ENCODE assay signal across 9 cellular contexts in the genomic region with DNA sequence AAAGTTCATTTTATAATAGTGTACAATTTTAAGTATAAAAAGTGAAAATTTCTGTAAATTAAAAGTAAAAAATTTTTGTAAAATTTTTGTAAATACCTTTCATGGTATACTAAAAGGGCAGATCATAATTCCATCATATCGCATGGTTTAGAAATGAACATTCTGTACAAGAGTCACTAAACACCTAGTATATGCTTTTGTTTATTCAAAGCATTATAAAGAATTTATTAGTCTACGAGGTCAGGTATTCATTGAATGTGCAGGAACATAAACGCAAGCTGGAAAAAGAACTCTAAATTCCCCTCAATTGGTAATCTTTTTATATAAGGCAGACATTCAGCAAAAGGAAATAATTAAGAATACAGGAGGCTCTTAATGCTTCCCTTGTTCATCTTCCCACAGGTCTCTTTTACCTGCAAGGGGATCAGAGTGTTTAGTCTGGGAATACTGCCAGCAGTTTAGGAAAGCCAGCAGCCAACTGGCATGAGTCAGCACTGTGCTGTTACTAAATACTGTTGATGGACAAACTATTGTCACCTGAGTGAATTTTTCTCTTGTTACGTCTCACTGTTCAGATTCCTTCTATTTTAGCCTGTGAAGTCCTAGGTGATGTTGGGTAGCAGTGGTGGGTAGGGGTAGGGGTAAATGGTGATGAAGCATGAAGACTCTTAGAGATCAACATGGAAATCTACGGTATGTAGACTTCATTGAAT.
DNase-seq lines count a peak whose midpoint lies in the region; ATAC-seq and TF ChIP-seq lines count a peak whose summit lies in the region.
"Had no signal": no experiment of that assay in that cellular context is flagged by ENCODE, and none has a peak within 500 bp of the region (broad histone marks: within the 10 kb centered on the region; RNA-seq: fewer than 3 reads in every experiment).

No MANE protein-coding gene starts in this region.

- no peak overlapping the region for H3K4me2 ChIP-seq in fibroblast of lung (ENCODE audit: extremely low read depth, insufficient read depth, low read length)

- H3K4me3 Mint-ChIP-seq in activated CD8-positive, alpha-beta T cell treated with anti-CD3 and anti-CD28 coated beads, Interleukin-2, amount 10 ng/mL, durations not matched to agents 7 days and 5 days: no peak overlapping the region

- CTCF ChIA-PET in activated CD8-positive, alpha-beta T cell treated with anti-CD3 and anti-CD28 coated beads, Interleukin-2, amount 10 ng/mL, durations not matched to agents 7 days and 5 days (lab: Charles Lee): no interaction called here

- no peak overlapping the region for H2AFZ ChIP-seq in fibroblast of lung (ENCODE audit: low read length)

- TF ChIP-seq CTCF in fibroblast of lung (conservative IDR thresholded peaks at IDR 0.05 in 1 of 2, IDR thresholded peaks at IDR 0.05 in 1 of 2; ENCODE audit: low read depth in 1 of 2, low read length in 2 of 2): no peak
- TF ChIP-seq CTCF in testis (IDR thresholded peaks at IDR 0.05): no peak

- H3K4me1 ChIP-seq in fibroblast of lung (ENCODE audit: control insufficient read depth, extremely low read depth, insufficient read depth, low read length) (no peaks in the 10 kb centered on the region), HAP-1 (peaks cover 6% of the 10 kb centered on the region), testis (no peaks in the 10 kb centered on the region)

- H3K36me3 ChIP-seq in fibroblast of lung (ENCODE audit: control insufficient read depth, insufficient read depth, low read length) (peaks cover 7% of the 10 kb centered on the region), HAP-1 (replicated peaks) (peaks cover 26% of the 10 kb centered on the region), testis (ENCODE audit: low read depth, missing control alignments) (no peaks in the 10 kb centered on the region)

- no peak overlapping the region for H3K9ac ChIP-seq in fibroblast of lung (ENCODE audit: insufficient read depth, low read length)

- H3K36me3 Mint-ChIP-seq in activated CD8-positive, alpha-beta T cell treated with anti-CD3 and anti-CD28 coated beads, Interleukin-2, amount 10 ng/mL, durations not matched to agents 7 days and 5 days (ENCODE audit: low read depth): peaks cover 80% of the 10 kb centered on the region

- H3K27ac ChIP-seq in fibroblast of lung (ENCODE audit: insufficient read depth, low read length) (no peak overlapping the region), testis (no peak overlapping the region)

- no peak for TF ChIP-seq POLR2A in testis (IDR thresholded peaks at IDR 0.05)

- H3K9me3 Mint-ChIP-seq in activated CD8-positive, alpha-beta T cell treated with anti-CD3 and anti-CD28 coated beads, Interleukin-2, amount 10 ng/mL, durations not matched to agents 7 days and 5 days (ENCODE audit: insufficient read depth): peaks cover 9% of the 10 kb centered on the region

- H3K27me3 ChIP-seq in fibroblast of lung (ENCODE audit: control insufficient read depth, insufficient read depth, low read length) (no peaks in the 10 kb centered on the region), HAP-1 (ENCODE audit: low read depth) (no peaks in the 10 kb centered on the region), testis (no peaks in the 10 kb centered on the region)
- H3K27me3 ChIP-seq: MG63 had no signal

- H3K4me3 ChIP-seq in fibroblast of lung (replicated peaks in 1 of 4; ENCODE audit: control extremely low read depth in 1 of 4, insufficient read depth in 1 of 4, low read depth in 3 of 4, low read length in 4 of 4) (no peak overlapping the region), HAP-1 (no peak overlapping the region), testis (no peak overlapping the region)
- H3K4me3 ChIP-seq: MG63 had no signal

- H3K9me3 ChIP-seq in fibroblast of lung (ENCODE audit: control insufficient read depth, insufficient read depth, low read depth, low read length): no peaks in the 10 kb centered on the region
- H3K9me3 ChIP-seq in HAP-1: no peaks in the 10 kb centered on the region
- H3K9me3 ChIP-seq in testis: no peaks in the 10 kb centered on the region
- H3K9me3 ChIP-seq: MG63 had no signal

- 85 to 87% methylated on average over 5 of the region's 5 CpGs for WGBS in testis, 2 donors

- in situ Hi-C loops in HAP-1 (cut with MboI; ENCODE audit: low sequenced_read_pairs): no loop called here

- DNase-seq in GM04504 (ENCODE audit: low read depth): peak; percentile 6
- peak; percentile 3 for DNase-seq in NCI-H510A (lab: John Stamatoyannopoulos, UW)
- DNase-seq in fibroblast of lung (ENCODE audit: low read depth in 2 of 2): peak; percentile 17 to 64
- DNase-seq in pons (ENCODE audit: low spot score): peak; percentile 50
- no peak for DNase-seq in activated effector memory CD4-positive, alpha-beta T cell treated with Interleukin-2 at 50 U/mL for 16 hours
- no peak for DNase-seq in activated CD8-positive, alpha-beta T cell treated with anti-CD3 and anti-CD28 coated beads, Interleukin-2, amount 10 ng/mL, durations not matched to agents 7 days and 5 days
- no peak for DNase-seq in HAP-1 (ENCODE audit: low spot score in 2 of 2)
- DNase-seq in testis: no peak
- DNase-seq: MG63 had no signal

- POLR2A ChIA-PET in activated CD8-positive, alpha-beta T cell treated with anti-CD3 and anti-CD28 coated beads, Interleukin-2, amount 10 ng/mL, durations not matched to agents 7 days and 5 days (lab: Charles Lee): no interaction called here

- no peak overlapping the region for H3K27ac Mint-ChIP-seq in activated CD8-positive, alpha-beta T cell treated with anti-CD3 and anti-CD28 coated beads, Interleukin-2, amount 10 ng/mL, durations not matched to agents 7 days and 5 days

- H4K20me1 ChIP-seq in fibroblast of lung (ENCODE audit: control insufficient read depth, extremely low read depth, insufficient read depth, low read length): peaks cover 2% of the 10 kb centered on the region

- ATAC-seq in activated CD8-positive, alpha-beta T cell treated with anti-CD3 and anti-CD28 coated beads, Interleukin-2, amount 10 ng/mL, durations not matched to agents 7 days and 5 days: no peak

- H3K4me1 Mint-ChIP-seq in activated CD8-positive, alpha-beta T cell treated with anti-CD3 and anti-CD28 coated beads, Interleukin-2, amount 10 ng/mL, durations not matched to agents 7 days and 5 days (ENCODE audit: low read depth): no peaks in the 10 kb centered on the region

- peaks cover 2% of the 10 kb centered on the region for H3K79me2 ChIP-seq in fibroblast of lung (ENCODE audit: control insufficient read depth, insufficient read depth, low read length)

- H3K27me3 Mint-ChIP-seq in activated CD8-positive, alpha-beta T cell treated with anti-CD3 and anti-CD28 coated beads, Interleukin-2, amount 10 ng/mL, durations not matched to agents 7 days and 5 days (ENCODE audit: low read depth): no peaks in the 10 kb centered on the region

- intact Hi-C loops in testis (cut with DNase I; ENCODE audit: low total_unique reads): no loop called here

Comparison
In these comparisons a context has a peak if more than half of its experiments do, and no peak if none do; other contexts are left out.
1. DNase-seq: peak in GM04504 (single experiment), NCI-H510A (single experiment), fibroblast of lung (2 of 2) and pons (single experiment); none in activated effector memory CD4-positive, alpha-beta T cell treated with Interleukin-2 at 50 U/mL for 16 hours (single experiment), activated CD8-positive, alpha-beta T cell treated with anti-CD3 and anti-CD28 coated beads, Interleukin-2, amount 10 ng/mL, durations not matched to agents 7 days and 5 days (single experiment), HAP-1 (0 of 2) and testis (single experiment).